25 cellular contexts compared by ENCODE assay signal in genomic region chrX:45022144-45022543, GRCh38.
"Had no signal": no experiment of that assay in that cellular context is flagged by ENCODE, and none has a peak within 500 bp of the region (broad histone marks: within the 10 kb centered on the region; RNA-seq: fewer than 3 reads in every experiment).

No MANE protein-coding gene starts in this region.

- ATAC-seq: Panc1, PC-3 had no signal

- H3K27ac ChIP-seq: HL-60, KMS-11, RWPE1 had no signal

- H3K4me2 ChIP-seq: KMS-11, SK-N-SH had no signal

- H3K9me3 ChIP-seq: SK-N-SH had no signal

- FAIRE-seq: HTR-8/SVneo had no signal

- DNase-seq: IMR-90; Kasumi-1; MM.1S; NCI-H1092 treated with DMSO at 0.1 percent for 48 hours; NCI-H1436; NCI-H187; NCI-H2029; NCI-H2081 treated with DMSO at 0.1 percent for 48 hours; NCI-H2171; NCI-H226; NCI-H446; NCI-H510A; NCI-H524 treated with DMSO at 0.1 percent for 48 hours; NCI-H69; NCI-H774; NK-92 treated with Interleukin-12 subunit alpha and Interleukin-12 subunit beta, amount 100 ng/mL, for 24 hours; PC-3; SHP77; SK-N-SH; SW 1271 had no signal
